Comparison of ENCODE assay signal across 1 cellular context in the genomic region with DNA sequence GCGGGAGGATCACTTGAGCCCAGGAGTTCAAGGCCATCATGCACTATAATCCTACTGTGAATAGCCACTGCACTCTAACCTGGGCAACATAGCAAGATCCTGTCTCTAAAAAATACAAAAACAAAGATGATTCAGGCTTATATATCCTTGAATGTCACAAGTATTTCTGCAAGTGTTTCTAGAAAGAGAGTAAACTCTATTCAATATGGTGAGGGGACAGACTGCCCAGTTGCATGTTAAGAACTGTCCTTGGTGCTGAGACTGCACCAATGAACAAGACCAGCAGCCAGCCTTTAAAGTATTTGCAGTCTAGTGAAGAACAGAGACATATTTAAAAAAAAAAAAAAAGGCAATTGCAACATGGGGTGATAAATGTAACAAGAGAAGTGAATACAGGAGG.
A peak's percentile ranks its signal among the peaks of the same experiment; 100 is the strongest.
TF ChIP-seq lines count a peak whose summit lies in the region.

No MANE protein-coding gene starts in this region.

TF ChIP-seq in GM12878, 131 proteins besides CTCF, POLR2A, EP300 and RAD21:
- TF ChIP-seq GABPA (IDR thresholded peaks at IDR 0.05; ENCODE audit: low read depth) (no peak), HDAC2 (IDR thresholded peaks at IDR 0.05) (no peak)
- TF ChIP-seq, protein P1, sequence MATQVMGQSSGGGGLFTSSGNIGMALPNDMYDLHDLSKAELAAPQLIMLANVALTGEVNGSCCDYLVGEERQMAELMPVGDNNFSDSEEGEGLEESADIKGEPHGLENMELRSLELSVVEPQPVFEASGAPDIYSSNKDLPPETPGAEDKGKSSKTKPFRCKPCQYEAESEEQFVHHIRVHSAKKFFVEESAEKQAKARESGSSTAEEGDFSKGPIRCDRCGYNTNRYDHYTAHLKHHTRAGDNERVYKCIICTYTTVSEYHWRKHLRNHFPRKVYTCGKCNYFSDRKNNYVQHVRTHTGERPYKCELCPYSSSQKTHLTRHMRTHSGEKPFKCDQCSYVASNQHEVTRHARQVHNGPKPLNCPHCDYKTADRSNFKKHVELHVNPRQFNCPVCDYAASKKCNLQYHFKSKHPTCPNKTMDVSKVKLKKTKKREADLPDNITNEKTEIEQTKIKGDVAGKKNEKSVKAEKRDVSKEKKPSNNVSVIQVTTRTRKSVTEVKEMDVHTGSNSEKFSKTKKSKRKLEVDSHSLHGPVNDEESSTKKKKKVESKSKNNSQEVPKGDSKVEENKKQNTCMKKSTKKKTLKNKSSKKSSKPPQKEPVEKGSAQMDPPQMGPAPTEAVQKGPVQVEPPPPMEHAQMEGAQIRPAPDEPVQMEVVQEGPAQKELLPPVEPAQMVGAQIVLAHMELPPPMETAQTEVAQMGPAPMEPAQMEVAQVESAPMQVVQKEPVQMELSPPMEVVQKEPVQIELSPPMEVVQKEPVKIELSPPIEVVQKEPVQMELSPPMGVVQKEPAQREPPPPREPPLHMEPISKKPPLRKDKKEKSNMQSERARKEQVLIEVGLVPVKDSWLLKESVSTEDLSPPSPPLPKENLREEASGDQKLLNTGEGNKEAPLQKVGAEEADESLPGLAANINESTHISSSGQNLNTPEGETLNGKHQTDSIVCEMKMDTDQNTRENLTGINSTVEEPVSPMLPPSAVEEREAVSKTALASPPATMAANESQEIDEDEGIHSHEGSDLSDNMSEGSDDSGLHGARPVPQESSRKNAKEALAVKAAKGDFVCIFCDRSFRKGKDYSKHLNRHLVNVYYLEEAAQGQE (IDR thresholded peaks at IDR 0.05; ENCODE audit: low read depth, low read length) = peak; percentile 85
